11 cellular contexts compared by ENCODE assay signal in the genomic region with DNA sequence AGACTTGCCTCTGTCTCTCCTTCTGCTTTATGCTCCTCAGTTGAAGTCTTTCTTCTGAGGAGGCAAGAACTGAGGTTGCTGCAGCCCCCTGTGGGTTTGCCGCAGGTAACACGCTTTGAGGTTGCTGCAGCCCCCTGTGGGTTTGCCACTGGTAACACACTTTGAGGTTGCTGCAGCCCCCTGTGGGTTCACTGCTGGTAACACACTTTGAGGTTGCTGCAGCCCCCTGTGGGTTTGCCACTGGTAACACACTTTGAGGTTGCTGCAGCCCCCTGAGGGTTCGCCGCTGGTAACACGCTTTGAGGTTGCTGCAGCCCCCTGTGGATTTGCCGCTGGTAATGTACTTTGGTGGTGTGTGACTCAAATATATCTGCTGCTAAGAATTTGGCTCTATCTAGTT. TPM values are rescaled to one million over a fixed set of nuclear protein-coding genes. Genes with fewer than 3 reads are reported as not detected.
DNase-seq lines count a peak whose midpoint lies in the region; TF ChIP-seq lines count a peak whose summit lies in the region.
"Not testable (repeated sequence)": the region's sequence is repeated elsewhere in the genome, so short reads cannot be mapped to it uniquely, and the experiment has no call there.
"Had no signal": no experiment of that assay in that cellular context is flagged by ENCODE, and none has a peak within 500 bp of the region (broad histone marks: within the 10 kb centered on the region; RNA-seq: fewer than 3 reads in every experiment).

No MANE protein-coding gene starts in this region.

- not testable (repeated sequence) for H3K4me3 ChIP-seq in BLaER1 treated with 17β-estradiol and CSF1 and Interleukin-3, amounts not matched to agents 10 nM and 100 nM; OCI-LY1 (ENCODE audit: low read depth, low read length, poor library complexity, severe bottlenecking); astrocyte of the cerebellum (ENCODE audit: low read depth, low read length); epithelial cell of proximal tubule (ENCODE audit: low read depth, low read length); neural cell (ENCODE audit: low read length)

- H3K9ac ChIP-seq in BLaER1 treated with 17β-estradiol and CSF1 and Interleukin-3, amounts not matched to agents 10 nM and 100 nM; OCI-LY1 (ENCODE audit: low read length); neural cell (ENCODE audit: low read length): not testable (repeated sequence)

- H3K4me2 ChIP-seq in BLaER1 treated with 17β-estradiol and CSF1 and Interleukin-3, amounts not matched to agents 10 nM and 100 nM: peak overlapping the region in 9 of 11 experiments; percentile 44 to 81 (median 77); a peak in 18 of 22 replicates
- H3K4me2 ChIP-seq in OCI-LY1 (ENCODE audit: low read length); neural cell (ENCODE audit: low read length): not testable (repeated sequence)

- TF ChIP-seq CTCF in OCI-LY1 (IDR thresholded peaks at IDR 0.05; ENCODE audit: low read length): peak; percentile 36; the same call in 1 of the 2 replicates
- peak; percentile 56 for TF ChIP-seq CTCF in astrocyte of the cerebellum (IDR thresholded peaks at IDR 0.05; ENCODE audit: low read depth, low read length, missing control alignments)
- TF ChIP-seq CTCF in epithelial cell of proximal tubule (conservative IDR thresholded peaks at IDR 0.05; ENCODE audit: low read depth, low read length): peak; percentile 37
- peak; percentile 14 for TF ChIP-seq CTCF in neural cell (IDR thresholded peaks at IDR 0.05; ENCODE audit: poor library complexity, severe bottlenecking)

- peak; percentile 47 for DNase-seq in HEK293T (ENCODE audit: extremely low spot score)
- peak; percentile 18 for DNase-seq in astrocyte of the cerebellum (ENCODE audit: low read depth)
- DNase-seq in epithelial cell of proximal tubule (ENCODE audit: low read depth): not testable (repeated sequence)
- peak; percentile 51 for DNase-seq in iPS-NIHi7 (ENCODE audit: extremely low spot score)

- H3K9me2 ChIP-seq in OCI-LY1 (ENCODE audit: low read depth, low read length); neural cell (ENCODE audit: insufficient read depth, low read length): not testable (repeated sequence)

- TF ChIP-seq EP300 in neural cell (conservative IDR thresholded peaks at IDR 0.05; ENCODE audit: poor library complexity, severe bottlenecking): not testable (repeated sequence)

- H3K36me3 ChIP-seq in BLaER1 treated with 17β-estradiol and CSF1 and Interleukin-3, amounts not matched to agents 10 nM and 100 nM; OCI-LY1 (ENCODE audit: insufficient read depth, low read length); neural cell (ENCODE audit: insufficient read depth, low read length): not testable (repeated sequence)

- not testable (repeated sequence) for H2AFZ ChIP-seq in OCI-LY1 (ENCODE audit: low read length); neural cell (ENCODE audit: low read depth, low read length)

- CTCF ChIA-PET in HEK293T (lab: Yijun Ruan, JAX): not testable (repeated sequence)

- H4K20me1 ChIP-seq in BLaER1 treated with 17β-estradiol and CSF1 and Interleukin-3, amounts not matched to agents 10 nM and 100 nM: peaks cover 0 to 17% (median 0%) of the 10 kb centered on the region in 11 experiments; a peak in 4 of 22 replicates
- H4K20me1 ChIP-seq in OCI-LY1 (ENCODE audit: insufficient read depth, low read length); neural cell (ENCODE audit: insufficient read depth): not testable (repeated sequence)

- peaks cover 42 to 88% (median 67%) of the 10 kb centered on the region in 11 experiments for H3K27me3 ChIP-seq in BLaER1 treated with 17β-estradiol and CSF1 and Interleukin-3, amounts not matched to agents 10 nM and 100 nM
- not testable (repeated sequence) for H3K27me3 ChIP-seq in OCI-LY1 (ENCODE audit: insufficient read depth, low read length); neural cell (ENCODE audit: insufficient read depth, low read depth, low read length)

- peaks cover 12 to 30% (median 24%) of the 10 kb centered on the region in 10 experiments for H3K4me1 ChIP-seq in BLaER1 treated with 17β-estradiol and CSF1 and Interleukin-3, amounts not matched to agents 10 nM and 100 nM
- not testable (repeated sequence) for H3K4me1 ChIP-seq in OCI-LY1 (ENCODE audit: insufficient read depth, low read length, severe bottlenecking)

- H3K79me2 ChIP-seq in OCI-LY1 (ENCODE audit: insufficient read depth, low read length); neural cell (replicated peaks; ENCODE audit: insufficient read depth, low read length): not testable (repeated sequence)

- in situ Hi-C loops in astrocyte of the cerebellum (cut with HindIII; ENCODE audit: low sequenced_read_pairs): not testable (repeated sequence)

- H3K27ac ChIP-seq in BLaER1 treated with 17β-estradiol and CSF1 and Interleukin-3, amounts not matched to agents 10 nM and 100 nM; OCI-LY1 (ENCODE audit: low read depth, low read length, poor library complexity, severe bottlenecking); neural cell (ENCODE audit: low read length): not testable (repeated sequence)

- H3K9me3 ChIP-seq in BLaER1 treated with 17β-estradiol and CSF1 and Interleukin-3, amounts not matched to agents 10 nM and 100 nM (replicated peaks in 1 of 11); OCI-LY1 (ENCODE audit: low read length); neural cell (ENCODE audit: low read length): not testable (repeated sequence)

- TF ChIP-seq RAD21 in neural cell (conservative IDR thresholded peaks at IDR 0.05): not testable (repeated sequence)

- H3F3A ChIP-seq in OCI-LY1 (ENCODE audit: insufficient read depth, low read length); neural cell (ENCODE audit: insufficient read depth, low read length, poor library complexity, severe bottlenecking): not testable (repeated sequence)

- POLR2A ChIA-PET in HEK293T (lab: Yijun Ruan, JAX): not testable (repeated sequence)

RNA-seq across cellular contexts. Expression of a gene that starts 48.6 kb away (rescaled TPM):
- total RNA-seq in epithelial cell of proximal tubule: 1.1 and 2.2 TPM in 2 replicates
- polyA plus RNA-seq in neural cell: 2.6 and 3.5 TPM in 2 replicates
- 3.2 and 3.7 TPM in 2 replicates for polyA minus RNA-seq in neural cell
- total RNA-seq: activated CD4-positive, alpha-beta memory T cell treated with anti-CD3 and anti-CD28 coated beads, Interleukin-2, amount 10 ng/mL, durations not matched to agents 7 days and 5 days; LHCN-M2 had no signal
- polyA plus RNA-seq: mammary epithelial cell; naive thymus-derived CD4-positive, alpha-beta T cell had no signal
